In the genomic region with DNA sequence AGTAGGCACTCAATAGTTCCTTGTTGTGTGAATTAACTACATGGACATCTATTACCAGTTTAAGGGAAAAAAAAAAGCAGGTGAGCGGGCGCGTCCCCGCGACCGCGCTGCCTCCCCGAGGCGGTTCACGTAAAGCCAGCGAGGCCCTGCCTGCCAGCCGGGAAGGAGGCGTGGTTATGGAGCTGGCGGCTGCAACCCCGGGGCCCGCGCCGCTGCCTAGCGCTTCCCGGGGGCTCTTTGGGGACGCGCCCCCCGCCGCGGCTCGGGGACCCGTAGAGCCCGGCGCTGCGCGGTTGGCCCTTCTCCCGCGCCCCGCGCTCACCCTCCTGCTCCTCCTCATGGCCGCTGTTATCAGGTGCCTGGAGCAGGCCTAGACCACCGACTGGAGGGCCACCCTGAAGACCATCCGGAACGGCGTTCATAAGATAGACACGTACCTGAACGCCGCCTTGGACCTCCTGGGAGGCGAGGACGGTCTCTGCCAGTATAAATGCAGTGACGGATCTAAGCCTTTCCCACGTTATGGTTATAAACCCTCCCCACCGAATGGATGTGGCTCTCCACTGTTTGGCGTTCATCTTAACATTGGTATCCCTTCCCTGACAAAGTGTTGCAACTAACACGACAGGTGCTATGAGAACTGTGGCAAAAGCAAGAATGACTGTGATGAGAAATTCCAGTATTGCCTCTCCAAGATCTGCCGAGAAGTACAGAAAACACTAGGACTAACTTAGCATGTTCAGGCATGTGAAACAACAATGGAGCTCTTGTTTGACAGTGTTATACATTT, we compare ENCODE assay signal across 8 cellular contexts. TPM values are rescaled to one million over a fixed set of nuclear protein-coding genes. Genes with fewer than 3 reads are reported as not detected.
A peak's percentile ranks its signal among the peaks of the same experiment; 100 is the strongest.
DNase-seq lines count a peak whose midpoint lies in the region; ATAC-seq, FAIRE-seq and TF ChIP-seq lines count a peak whose summit lies in the region.

No MANE protein-coding gene starts in this region.

- H3K27ac Mint-ChIP-seq in CD4-positive, alpha-beta T cell: peak overlapping the region; percentile 53
- peak overlapping the region; percentile 26 for H3K27ac Mint-ChIP-seq in glutamatergic neuron (ENCODE audit: unreplicated experiment)

- H3K27me3 Mint-ChIP-seq in CD4-positive, alpha-beta T cell: no peaks in the 10 kb centered on the region
- H3K27me3 Mint-ChIP-seq in glutamatergic neuron (ENCODE audit: unreplicated experiment): peaks cover 8% of the 10 kb centered on the region

- ATAC-seq in CD4-positive, alpha-beta T cell (ENCODE audit: poor library complexity): peak; percentile 12
- ATAC-seq in pancreas: peak; percentile 22 to 52 (median 47)

- no peak for FAIRE-seq in pancreas (lab: Jason Lieb, UNC)

- H3K4me3 ChIP-seq in pancreas (peak overlapping the region; percentile 38 to 47 (median 42)), urinary bladder (ENCODE audit: low read depth, low read length) (peak overlapping the region; percentile 38), WERI-Rb-1 (ENCODE audit: low read depth, low read length) (no peak overlapping the region)

- TF ChIP-seq CTCF in CD4-positive, alpha-beta T cell (IDR thresholded peaks at IDR 0.05): no peak
- TF ChIP-seq CTCF in glutamatergic neuron (IDR thresholded peaks at IDR 0.05; ENCODE audit: partially characterized antibody, unreplicated experiment) (no peak), pancreas (IDR thresholded peaks at IDR 0.05) (no peak), WERI-Rb-1 (IDR thresholded peaks at IDR 0.05; ENCODE audit: low read depth, low read length) (no peak)

- H3K4me1 ChIP-seq in pancreas (peaks cover 0 to 10% (median 0%) of the 10 kb centered on the region in 3 donors), urinary bladder (ENCODE audit: insufficient read depth) (no peaks in the 10 kb centered on the region)

- no peak overlapping the region for H3K27ac ChIP-seq in CD4-positive, alpha-beta T cell (ENCODE audit: low read depth, low read length)
- H3K27ac ChIP-seq in pancreas (peak overlapping the region; percentile 23 to 71 (median 66)), urinary bladder (ENCODE audit: low read depth) (no peak overlapping the region), WERI-Rb-1 (no peak overlapping the region)

- H3K4me3 Mint-ChIP-seq in CD4-positive, alpha-beta T cell: peak overlapping the region; percentile 81
- H3K4me3 Mint-ChIP-seq in glutamatergic neuron (ENCODE audit: unreplicated experiment): peak overlapping the region; percentile 84

- H3K9me3 Mint-ChIP-seq in CD4-positive, alpha-beta T cell: no peaks in the 10 kb centered on the region
- peaks cover 14% of the 10 kb centered on the region for H3K9me3 Mint-ChIP-seq in glutamatergic neuron (ENCODE audit: unreplicated experiment)

- WGBS in pancreas, 2 donors: 2 to 3% methylated on average over 51 of the region's 51 CpGs
- 7% methylated on average over 51 of the region's 51 CpGs for WGBS in urinary bladder

- H3K36me3 Mint-ChIP-seq in CD4-positive, alpha-beta T cell (ENCODE audit: low read depth): peaks cover 16% of the 10 kb centered on the region
- H3K36me3 Mint-ChIP-seq in glutamatergic neuron (ENCODE audit: unreplicated experiment): no peaks in the 10 kb centered on the region

- POLR2A ChIA-PET in CD4-positive, alpha-beta T cell (lab: Charles Lee): interaction anchor here (0.6 to 2.2 kb wide), 5 partner anchors 18 to 81 kb away, joined by 3 to 16 read pairs (median 3); a partner anchor contains a TSS

- H3K4me1 Mint-ChIP-seq in CD4-positive, alpha-beta T cell (ENCODE audit: low read depth): peaks cover 51% of the 10 kb centered on the region
- H3K4me1 Mint-ChIP-seq in glutamatergic neuron (ENCODE audit: low read depth, unreplicated experiment): peaks cover 7% of the 10 kb centered on the region

- H3K36me3 ChIP-seq in pancreas (no peaks in the 10 kb centered on the region), urinary bladder (ENCODE audit: insufficient read depth) (no peaks in the 10 kb centered on the region), WERI-Rb-1 (peaks cover 34% of the 10 kb centered on the region)

- peak; percentile 30 to 66 (median 54) for DNase-seq in CD4-positive, alpha-beta T cell
- DNase-seq in HuH-7.5 (ENCODE audit: low spot score) (peak; percentile 70), RPMI8226 (peak; percentile 77), glutamatergic neuron (peak; percentile 74), pancreas (peak; percentile 68 to 89 (median 76)), WERI-Rb-1 (no peak)
- DNase-seq in activated naive CD4-positive, alpha-beta T cell treated with anti-CD3 and anti-CD28 coated beads, Interleukin-2, amount 50 U/mL, for 16 hours: peak; percentile 71

- CTCF ChIA-PET in CD4-positive, alpha-beta T cell (lab: Charles Lee): interaction anchor here (0.6 to 2.7 kb wide), 5 partner anchors 11 to 318 kb away, joined by 3 to 14 read pairs (median 3); a partner anchor contains a TSS

- no peaks in the 10 kb centered on the region for H3K27me3 ChIP-seq in CD4-positive, alpha-beta T cell (ENCODE audit: control insufficient read depth, insufficient read depth, low read length)
- H3K27me3 ChIP-seq in pancreas (no peaks in the 10 kb centered on the region), WERI-Rb-1 (ENCODE audit: insufficient read depth, low read depth, severe bottlenecking) (no peaks in the 10 kb centered on the region)

- intact Hi-C loops in CD4-positive, alpha-beta T cell (cut with DNase I, micrococcal nuclease): loop anchor here (5.0 to 10.0 kb wide), 8 partner anchors 54 to 1684 kb away; a partner anchor contains a TSS
- intact Hi-C loops in pancreas (cut with DNase I): no loop called here

- no peaks in the 10 kb centered on the region for H3K9me3 ChIP-seq in CD4-positive, alpha-beta T cell (ENCODE audit: control insufficient read depth, low read length)
- H3K9me3 ChIP-seq in pancreas: no peaks in the 10 kb centered on the region
- no peaks in the 10 kb centered on the region for H3K9me3 ChIP-seq in WERI-Rb-1 (ENCODE audit: severe bottlenecking)

RNA-seq across cellular contexts. Expression of a gene that starts 2.6 kb away (rescaled TPM):
- 10 to 100 TPM; 46.5 to 47.5 TPM for total RNA-seq in CD4-positive, alpha-beta T cell
- total RNA-seq in glutamatergic neuron (ENCODE audit: unreplicated experiment): 54.9 TPM
- total RNA-seq in pancreas: 10 to 100 TPM; 13.3 to 22.3 (median 14.1) TPM
- 10 to 100 TPM; 18.4 to 21.3 TPM for polyA plus RNA-seq in pancreas
- total RNA-seq in urinary bladder: 8.8 TPM
- 16.3 TPM for polyA plus RNA-seq in urinary bladder

RNA-seq across cellular contexts. Expression of a gene that starts 35.6 kb away (rescaled TPM):
- total RNA-seq in CD4-positive, alpha-beta T cell: 1 to 10 TPM; 1.1 to 1.3 TPM
- 3.4 TPM for total RNA-seq in glutamatergic neuron (ENCODE audit: unreplicated experiment)
- under 1 TPM; 0.09 to 0.43 (median 0.29) TPM for total RNA-seq in pancreas
- polyA plus RNA-seq in pancreas: under 1 TPM; 0.27 to 0.68 TPM
- 2.7 TPM for total RNA-seq in urinary bladder
- 0.48 TPM for polyA plus RNA-seq in urinary bladder

RNA-seq across cellular contexts. Expression of a gene that starts 35.8 kb away (rescaled TPM):
- 10 to 100 TPM; 56.2 to 63.6 TPM for total RNA-seq in CD4-positive, alpha-beta T cell
- total RNA-seq in glutamatergic neuron (ENCODE audit: unreplicated experiment): 41.6 TPM
- total RNA-seq in pancreas: 10 to 100 TPM; 12.3 to 25.6 (median 19.0) TPM
- 10 to 100 TPM in 1 of 2 donors, 1 to 10 TPM in 1; 7.8 to 12.3 TPM for polyA plus RNA-seq in pancreas
- total RNA-seq in urinary bladder: 22.4 TPM
- 21.8 TPM for polyA plus RNA-seq in urinary bladder

Comparison
In these comparisons a context has a peak if more than half of its experiments do, and no peak if none do; other contexts are left out.
1. H3K27ac ChIP-seq: peak in pancreas (4 of 4); none in CD4-positive, alpha-beta T cell (single experiment), urinary bladder (single experiment) and WERI-Rb-1 (single experiment).
2. intact Hi-C loops: an anchor here in CD4-positive, alpha-beta T cell (5.0 to 10.0 kb wide); none called in pancreas.